ENCODE assay signal across 15 cellular contexts in the genomic region with DNA sequence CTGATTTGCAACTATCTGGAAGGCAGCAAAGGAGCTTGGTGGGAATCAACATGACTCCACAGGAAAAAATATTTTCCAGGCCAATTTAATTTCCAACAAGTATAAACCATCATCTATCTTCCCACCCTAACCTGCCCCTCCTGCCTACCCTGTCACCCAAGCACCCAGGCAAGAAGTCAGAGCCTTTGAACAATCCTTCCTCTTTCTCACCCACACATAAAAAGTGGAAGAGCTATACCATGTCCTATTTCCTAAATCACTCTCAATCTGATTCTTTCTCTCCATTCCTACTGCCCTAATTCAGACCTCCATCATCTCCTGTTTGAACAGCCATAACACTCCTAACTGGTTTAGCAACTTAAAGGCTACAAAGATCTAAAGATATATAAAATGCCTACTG. TPM values are rescaled to one million over a fixed set of nuclear protein-coding genes. Genes with fewer than 3 reads are reported as not detected.
A peak's percentile ranks its signal among the peaks of the same experiment; 100 is the strongest.
DNase-seq lines count a peak whose midpoint lies in the region; ATAC-seq and TF ChIP-seq lines count a peak whose summit lies in the region.
"Had no signal": no experiment of that assay in that cellular context is flagged by ENCODE, and none has a peak within 500 bp of the region (broad histone marks: within the 10 kb centered on the region; RNA-seq: fewer than 3 reads in every experiment).

No MANE protein-coding gene starts in this region.

- H3K9me3 Mint-ChIP-seq in activated T-helper 2 cell treated with anti-CD3 and anti-CD28 coated beads, Interferon-gamma antibody, Interleukin-2, Interleukin-4, amounts not matched to agents 10 μg/mL and 5 μg/mL and 100 μg/mL, durations not matched to agents 14 hours and 24 hours and 36 hours, result no peaks in the 10 kb centered on the region
- H3K9me3 Mint-ChIP-seq: activated naive CD8-positive, alpha-beta T cell treated with anti-CD3 and anti-CD28 coated beads, Interleukin-2, amount 50 U/mL, for 24 hours; endodermal cell; memory B cell had no signal

- no peaks in the 10 kb centered on the region for H3K36me3 Mint-ChIP-seq in activated T-helper 2 cell treated with anti-CD3 and anti-CD28 coated beads, Interferon-gamma antibody, Interleukin-2, Interleukin-4, amounts not matched to agents 10 μg/mL and 5 μg/mL and 100 μg/mL, durations not matched to agents 14 hours and 24 hours and 36 hours (ENCODE audit: low read depth)
- H3K36me3 Mint-ChIP-seq: memory B cell had no signal

- H3K36me3 ChIP-seq in ascending aorta (no peaks in the 10 kb centered on the region), lower lobe of right lung (no peaks in the 10 kb centered on the region), tibial artery (no peaks in the 10 kb centered on the region), tibial nerve (no peaks in the 10 kb centered on the region)
- H3K36me3 ChIP-seq: BLaER1 had no signal

- no peak for TF ChIP-seq EP300 in tibial nerve (IDR thresholded peaks at IDR 0.05)

- H3K4me3 ChIP-seq in ascending aorta (peak overlapping the region in 1 of 2 donors; percentile 19), lower lobe of right lung (no peak overlapping the region), tibial artery (peak overlapping the region; percentile 24 to 37), tibial nerve (no peak overlapping the region)
- H3K4me3 ChIP-seq: BLaER1 had no signal

- intact Hi-C loops in ascending aorta (cut with DNase I), result no loop called here
- intact Hi-C loops in lower lobe of right lung (cut with DNase I), result no loop called here
- intact Hi-C loops in tibial artery (cut with DNase I; ENCODE audit: low total_unique reads), result loop anchor here (10.0 kb wide), 1 partner anchor 120 kb away; no protein-coding TSS in a partner anchor
- intact Hi-C loops in activated T-helper 2 cell treated with anti-CD3 and anti-CD28 coated beads, Interferon-gamma antibody, Interleukin-2, Interleukin-4, amounts not matched to agents 10 μg/mL and 5 μg/mL and 100 μg/mL, durations not matched to agents 14 hours and 24 hours and 36 hours (cut with micrococcal nuclease), result no loop called here

- TF ChIP-seq POLR2A in tibial nerve (IDR thresholded peaks at IDR 0.05), result no peak

- TF ChIP-seq CTCF in ascending aorta (IDR thresholded peaks at IDR 0.05) (no peak), lower lobe of right lung (IDR thresholded peaks at IDR 0.05) (no peak), tibial artery (IDR thresholded peaks at IDR 0.05) (no peak), tibial nerve (IDR thresholded peaks at IDR 0.05) (no peak)

- H3K9me3 ChIP-seq in ascending aorta (no peaks in the 10 kb centered on the region), lower lobe of right lung (no peaks in the 10 kb centered on the region), tibial artery (no peaks in the 10 kb centered on the region), tibial nerve (no peaks in the 10 kb centered on the region)
- H3K9me3 ChIP-seq: BLaER1 had no signal

- peak overlapping the region; percentile 70 to 73 for H3K27ac ChIP-seq in ascending aorta
- H3K27ac ChIP-seq in lower lobe of right lung, result peak overlapping the region; percentile 10
- peak overlapping the region; percentile 71 for H3K27ac ChIP-seq in tibial artery
- peak overlapping the region in 2 of 4 donors; percentile 60 to 73 for H3K27ac ChIP-seq in tibial nerve
- H3K27ac ChIP-seq: BLaER1, WERI-Rb-1 had no signal

- H3K4me1 ChIP-seq in ascending aorta, result peaks cover 0 to 16% of the 10 kb centered on the region in 2 donors
- H3K4me1 ChIP-seq in lower lobe of right lung, result peaks cover 21% of the 10 kb centered on the region
- H3K4me1 ChIP-seq in tibial artery, result peaks cover 0 to 30% (median 17%) of the 10 kb centered on the region in 4 donors
- peaks cover 0 to 40% (median 8%) of the 10 kb centered on the region in 4 donors for H3K4me1 ChIP-seq in tibial nerve
- H3K4me1 ChIP-seq: BLaER1 had no signal

- DNase-seq in NCI-H510A treated with DMSO at 0.1 percent for 48 hours (lab: John Stamatoyannopoulos, UW), result peak; percentile 79
- no peak for DNase-seq in NCI-H510A (lab: John Stamatoyannopoulos, UW)
- DNase-seq in ascending aorta (ENCODE audit: low spot score in 2 of 2), result no peak
- no peak for DNase-seq in lower lobe of right lung
- DNase-seq in tibial artery, result no peak
- DNase-seq in activated CD4-positive, CD25-positive, alpha-beta regulatory T cell treated with anti-CD3 and anti-CD28 coated beads, Interleukin-2, amount 50 U/mL, for 72 hours, result no peak
- no peak for DNase-seq in activated T-helper 2 cell treated with anti-CD3 and anti-CD28 coated beads, Interferon-gamma antibody, Interleukin-2, Interleukin-4, amounts not matched to agents 10 μg/mL and 5 μg/mL and 100 μg/mL, durations not matched to agents 14 hours and 24 hours and 36 hours (ENCODE audit: low spot score)
- no peak for DNase-seq in tibial nerve (ENCODE audit: low spot score in 2 of 2)
- DNase-seq: activated naive CD8-positive, alpha-beta T cell treated with anti-CD3 and anti-CD28 coated beads, Interleukin-2, amount 50 U/mL, for 24 hours; central memory CD4-positive, alpha-beta T cell; NCI-H187 treated with DMSO at 0.1 percent for 48 hours had no signal

- H3K27me3 ChIP-seq in ascending aorta (no peaks in the 10 kb centered on the region), lower lobe of right lung (ENCODE audit: low read depth) (no peaks in the 10 kb centered on the region), tibial artery (no peaks in the 10 kb centered on the region), tibial nerve (no peaks in the 10 kb centered on the region)
- H3K27me3 ChIP-seq: BLaER1 had no signal

- no peak overlapping the region for H3K4me3 Mint-ChIP-seq in activated T-helper 2 cell treated with anti-CD3 and anti-CD28 coated beads, Interferon-gamma antibody, Interleukin-2, Interleukin-4, amounts not matched to agents 10 μg/mL and 5 μg/mL and 100 μg/mL, durations not matched to agents 14 hours and 24 hours and 36 hours (ENCODE audit: low read depth)
- H3K4me3 Mint-ChIP-seq: activated naive CD8-positive, alpha-beta T cell treated with anti-CD3 and anti-CD28 coated beads, Interleukin-2, amount 50 U/mL, for 24 hours; endodermal cell; memory B cell had no signal

- peaks cover 5% of the 10 kb centered on the region for H3K27me3 Mint-ChIP-seq in activated T-helper 2 cell treated with anti-CD3 and anti-CD28 coated beads, Interferon-gamma antibody, Interleukin-2, Interleukin-4, amounts not matched to agents 10 μg/mL and 5 μg/mL and 100 μg/mL, durations not matched to agents 14 hours and 24 hours and 36 hours (ENCODE audit: low read depth)

- H3K4me1 Mint-ChIP-seq in activated T-helper 2 cell treated with anti-CD3 and anti-CD28 coated beads, Interferon-gamma antibody, Interleukin-2, Interleukin-4, amounts not matched to agents 10 μg/mL and 5 μg/mL and 100 μg/mL, durations not matched to agents 14 hours and 24 hours and 36 hours (ENCODE audit: low read depth), result peaks cover 16% of the 10 kb centered on the region
- H3K4me1 Mint-ChIP-seq: activated naive CD8-positive, alpha-beta T cell treated with anti-CD3 and anti-CD28 coated beads, Interleukin-2, amount 50 U/mL, for 24 hours; memory B cell had no signal

- peak; percentile 33 to 35 for ATAC-seq in lower lobe of right lung
- ATAC-seq: activated naive CD8-positive, alpha-beta T cell treated with anti-CD3 and anti-CD28 coated beads, Interleukin-2, amount 50 U/mL, for 24 hours had no signal

- no peak overlapping the region for H3K27ac Mint-ChIP-seq in activated T-helper 2 cell treated with anti-CD3 and anti-CD28 coated beads, Interferon-gamma antibody, Interleukin-2, Interleukin-4, amounts not matched to agents 10 μg/mL and 5 μg/mL and 100 μg/mL, durations not matched to agents 14 hours and 24 hours and 36 hours
- H3K27ac Mint-ChIP-seq: activated naive CD8-positive, alpha-beta T cell treated with anti-CD3 and anti-CD28 coated beads, Interleukin-2, amount 50 U/mL, for 24 hours; endodermal cell; memory B cell had no signal

RNA-seq across cellular contexts. Expression of gene SPIRE1, which starts 12.6 kb away (rescaled TPM):
- total RNA-seq in ascending aorta, result 16.9 TPM
- 42.1 TPM for total RNA-seq in lower lobe of right lung
- total RNA-seq in activated T-helper 2 cell treated with anti-CD3 and anti-CD28 coated beads, Interferon-gamma antibody, Interleukin-2, Interleukin-4, amounts not matched to agents 10 μg/mL and 5 μg/mL and 100 μg/mL, durations not matched to agents 14 hours and 24 hours and 36 hours, result 16.5 and 19.0 TPM in 2 replicates
- 10 to 100 TPM; 55.5 to 72.5 (median 60.4) TPM for total RNA-seq in tibial nerve

RNA-seq across cellular contexts. Expression of gene CEP76, which starts 57.3 kb away (rescaled TPM):
- total RNA-seq in ascending aorta (10.3 TPM), lower lobe of right lung (5.0 TPM), tibial nerve (10 to 100 TPM in 2 of 4 donors, 1 to 10 TPM in 2; 3.1 to 13.6 (median 9.8) TPM)
- total RNA-seq in activated T-helper 2 cell treated with anti-CD3 and anti-CD28 coated beads, Interferon-gamma antibody, Interleukin-2, Interleukin-4, amounts not matched to agents 10 μg/mL and 5 μg/mL and 100 μg/mL, durations not matched to agents 14 hours and 24 hours and 36 hours, result 14.5 and 17.6 TPM in 2 replicates

RNA-seq across cellular contexts. Expression of gene PSMG2, which starts 57.6 kb away (rescaled TPM):
- total RNA-seq in ascending aorta (52.2 TPM), lower lobe of right lung (75.0 TPM), tibial nerve (100 to 1,000 TPM in 1 of 4 donors, 10 to 100 TPM in 3; 52.6 to 102 (median 75.3) TPM)
- 105 and 107 TPM in 2 replicates for total RNA-seq in activated T-helper 2 cell treated with anti-CD3 and anti-CD28 coated beads, Interferon-gamma antibody, Interleukin-2, Interleukin-4, amounts not matched to agents 10 μg/mL and 5 μg/mL and 100 μg/mL, durations not matched to agents 14 hours and 24 hours and 36 hours

Comparison
In these comparisons a context has a peak if more than half of its experiments do, and no peak if none do; other contexts are left out.
1. H3K4me3 ChIP-seq: peak in tibial artery (2 of 2); none in lower lobe of right lung (single experiment) and tibial nerve (0 of 4).